9 cellular contexts compared by ENCODE assay signal in genomic region chr7:99693427-99694200, GRCh38. TPM values are rescaled to one million over a fixed set of nuclear protein-coding genes. Genes with fewer than 3 reads are reported as not detected.
DNase-seq lines count a peak whose midpoint lies in the region; ATAC-seq and TF ChIP-seq lines count a peak whose summit lies in the region.
"Had no signal": no experiment of that assay in that cellular context is flagged by ENCODE, and none has a peak within 500 bp of the region (broad histone marks: within the 10 kb centered on the region; RNA-seq: fewer than 3 reads in every experiment).

No MANE protein-coding gene starts in this region.

- H3K36me3 Mint-ChIP-seq in activated CD8-positive, alpha-beta T cell treated with anti-CD3 and anti-CD28 coated beads for 36 hours (ENCODE audit: low read depth), result no peaks in the 10 kb centered on the region
- peaks cover 2% of the 10 kb centered on the region for H3K36me3 Mint-ChIP-seq in activated CD8-positive, alpha-beta T cell treated with anti-CD3 and anti-CD28 coated beads, Interleukin-2, amount 10 ng/mL, durations not matched to agents 7 days and 5 days (ENCODE audit: low read depth)
- H3K36me3 Mint-ChIP-seq in CD14-positive monocyte, result no peaks in the 10 kb centered on the region

- no peak for TF ChIP-seq POLR2A in stomach (IDR thresholded peaks at IDR 0.05)

- TF ChIP-seq EP300 in stomach (IDR thresholded peaks at IDR 0.05), result no peak

- no peak for TF ChIP-seq CTCF in activated CD8-positive, alpha-beta T cell treated with anti-CD3 and anti-CD28 coated beads for 36 hours (IDR thresholded peaks at IDR 0.05)
- TF ChIP-seq CTCF in stomach (IDR thresholded peaks at IDR 0.05), result no peak
- no peak for TF ChIP-seq CTCF in CD14-positive monocyte (IDR thresholded peaks at IDR 0.05)
- TF ChIP-seq CTCF in right atrium auricular region (IDR thresholded peaks at IDR 0.05), result no peak

- POLR2A ChIA-PET in activated CD8-positive, alpha-beta T cell treated with anti-CD3 and anti-CD28 coated beads for 36 hours (lab: Charles Lee), result no interaction called here
- POLR2A ChIA-PET in activated CD8-positive, alpha-beta T cell treated with anti-CD3 and anti-CD28 coated beads, Interleukin-2, amount 10 ng/mL, durations not matched to agents 7 days and 5 days (lab: Charles Lee), result no interaction called here

- H3K4me3 Mint-ChIP-seq in activated CD8-positive, alpha-beta T cell treated with anti-CD3 and anti-CD28 coated beads for 36 hours, result no peak overlapping the region
- H3K4me3 Mint-ChIP-seq in activated CD8-positive, alpha-beta T cell treated with anti-CD3 and anti-CD28 coated beads, Interleukin-2, amount 10 ng/mL, durations not matched to agents 7 days and 5 days, result no peak overlapping the region
- H3K4me3 Mint-ChIP-seq in CD14-positive monocyte, result no peak overlapping the region
- H3K4me3 Mint-ChIP-seq: central memory CD8-positive, alpha-beta T cell had no signal

- 15 to 33% (median 22%) methylated on average over 8 to 9 of the region's 9 CpGs for WGBS in stomach, 5 donors

- H3K4me1 Mint-ChIP-seq in activated CD8-positive, alpha-beta T cell treated with anti-CD3 and anti-CD28 coated beads for 36 hours (ENCODE audit: low read depth), result peaks cover 20% of the 10 kb centered on the region
- no peaks in the 10 kb centered on the region for H3K4me1 Mint-ChIP-seq in activated CD8-positive, alpha-beta T cell treated with anti-CD3 and anti-CD28 coated beads, Interleukin-2, amount 10 ng/mL, durations not matched to agents 7 days and 5 days (ENCODE audit: low read depth)
- H3K4me1 Mint-ChIP-seq in CD14-positive monocyte, result no peaks in the 10 kb centered on the region

- H3K27ac ChIP-seq in stomach, result peak overlapping the region in 4 of 5 donors; percentile 23 to 73 (median 42)
- no peak overlapping the region for H3K27ac ChIP-seq in right atrium auricular region

- DNase-seq in activated CD8-positive, alpha-beta T cell treated with anti-CD3 and anti-CD28 coated beads for 36 hours, result peak; percentile 19
- DNase-seq in activated CD8-positive, alpha-beta T cell treated with anti-CD3 and anti-CD28 coated beads, Interleukin-2, amount 10 ng/mL, durations not matched to agents 7 days and 5 days, result no peak
- DNase-seq in NT2/D1 (ENCODE audit: low read depth, low spot score) (peak; percentile 75), iPS-NIHi11 (ENCODE audit: low spot score) (peak; percentile 21), stomach (peak; percentile 66), CD14-positive monocyte (ENCODE audit: low spot score) (no peak), right atrium auricular region (ENCODE audit: low spot score) (no peak)

- no peak overlapping the region for H3K4me3 ChIP-seq in NT2/D1 (ENCODE audit: insufficient read length, low read depth)
- H3K4me3 ChIP-seq in stomach, result no peak overlapping the region
- H3K4me3 ChIP-seq in right atrium auricular region, result no peak overlapping the region

- intact Hi-C loops in activated CD8-positive, alpha-beta T cell treated with anti-CD3 and anti-CD28 coated beads for 36 hours (cut with micrococcal nuclease), result no loop called here
- intact Hi-C loops in stomach (cut with DNase I; ENCODE audit: low total_unique reads), result no loop called here
- intact Hi-C loops in CD14-positive monocyte (cut with micrococcal nuclease), result loop anchor here in 1 of 2 donors (5.0 kb wide), 1 partner anchor 79 kb away; no protein-coding TSS in a partner anchor

- no peak overlapping the region for H3K27ac Mint-ChIP-seq in activated CD8-positive, alpha-beta T cell treated with anti-CD3 and anti-CD28 coated beads for 36 hours
- H3K27ac Mint-ChIP-seq in activated CD8-positive, alpha-beta T cell treated with anti-CD3 and anti-CD28 coated beads, Interleukin-2, amount 10 ng/mL, durations not matched to agents 7 days and 5 days, result no peak overlapping the region
- no peak overlapping the region for H3K27ac Mint-ChIP-seq in CD14-positive monocyte

- no peak for ATAC-seq in activated CD8-positive, alpha-beta T cell treated with anti-CD3 and anti-CD28 coated beads for 36 hours
- ATAC-seq in activated CD8-positive, alpha-beta T cell treated with anti-CD3 and anti-CD28 coated beads, Interleukin-2, amount 10 ng/mL, durations not matched to agents 7 days and 5 days, result no peak
- no peak for ATAC-seq in GM19397 (IDR thresholded peaks at IDR 0.05; ENCODE audit: unreplicated experiment)

- H3K9me3 Mint-ChIP-seq in activated CD8-positive, alpha-beta T cell treated with anti-CD3 and anti-CD28 coated beads for 36 hours, result peaks cover 8% of the 10 kb centered on the region
- H3K9me3 Mint-ChIP-seq in activated CD8-positive, alpha-beta T cell treated with anti-CD3 and anti-CD28 coated beads, Interleukin-2, amount 10 ng/mL, durations not matched to agents 7 days and 5 days (ENCODE audit: insufficient read depth), result no peaks in the 10 kb centered on the region
- H3K9me3 Mint-ChIP-seq in CD14-positive monocyte, result peaks cover 5 to 16% (median 8%) of the 10 kb centered on the region in 7 donors
- H3K9me3 Mint-ChIP-seq: central memory CD8-positive, alpha-beta T cell had no signal

- H3K27me3 ChIP-seq in NT2/D1 (ENCODE audit: insufficient read depth, insufficient read length) (no peaks in the 10 kb centered on the region), stomach (no peaks in the 10 kb centered on the region), right atrium auricular region (no peaks in the 10 kb centered on the region)

- no peak overlapping the region for H3K9ac ChIP-seq in NT2/D1 (ENCODE audit: insufficient read length, low read depth)

- H3K9me3 ChIP-seq in NT2/D1 (ENCODE audit: insufficient read depth, low read length) (no peaks in the 10 kb centered on the region), stomach (peaks cover 0 to 4% (median 0%) of the 10 kb centered on the region in 4 donors), right atrium auricular region (no peaks in the 10 kb centered on the region)

- CTCF ChIA-PET in activated CD8-positive, alpha-beta T cell treated with anti-CD3 and anti-CD28 coated beads for 36 hours (lab: Charles Lee), result no interaction called here
- CTCF ChIA-PET in activated CD8-positive, alpha-beta T cell treated with anti-CD3 and anti-CD28 coated beads, Interleukin-2, amount 10 ng/mL, durations not matched to agents 7 days and 5 days (lab: Charles Lee), result interaction anchor here (1.5 kb wide), 1 partner anchor 12 kb away, joined by 3 read pairs; no protein-coding TSS in a partner anchor

- H3K27me3 Mint-ChIP-seq in activated CD8-positive, alpha-beta T cell treated with anti-CD3 and anti-CD28 coated beads for 36 hours, result no peaks in the 10 kb centered on the region
- no peaks in the 10 kb centered on the region for H3K27me3 Mint-ChIP-seq in activated CD8-positive, alpha-beta T cell treated with anti-CD3 and anti-CD28 coated beads, Interleukin-2, amount 10 ng/mL, durations not matched to agents 7 days and 5 days (ENCODE audit: low read depth)
- peaks cover 0 to 5% (median 0%) of the 10 kb centered on the region in 3 donors for H3K27me3 Mint-ChIP-seq in CD14-positive monocyte (ENCODE audit: low read depth in 3 of 3)
- H3K27me3 Mint-ChIP-seq: central memory CD8-positive, alpha-beta T cell had no signal

- no peaks in the 10 kb centered on the region for H3K36me3 ChIP-seq in NT2/D1 (ENCODE audit: insufficient read depth, insufficient read length, low read length)
- no peaks in the 10 kb centered on the region for H3K36me3 ChIP-seq in stomach
- H3K36me3 ChIP-seq in right atrium auricular region, result no peaks in the 10 kb centered on the region

- H3K4me1 ChIP-seq in NT2/D1 (ENCODE audit: insufficient read depth, insufficient read length), result no peaks in the 10 kb centered on the region
- H3K4me1 ChIP-seq in stomach, result peaks cover 8 to 17% (median 10%) of the 10 kb centered on the region in 4 donors
- H3K4me1 ChIP-seq in right atrium auricular region, result no peaks in the 10 kb centered on the region

RNA-seq across cellular contexts. Expression of gene CYP3A5, which starts 13.8 kb away (rescaled TPM):
- not detected for total RNA-seq in activated CD8-positive, alpha-beta T cell treated with anti-CD3 and anti-CD28 coated beads for 36 hours
- total RNA-seq in activated CD8-positive, alpha-beta T cell treated with anti-CD3 and anti-CD28 coated beads, Interleukin-2, amount 10 ng/mL, durations not matched to agents 7 days and 5 days, result not detected
- total RNA-seq in stomach (100 to 1,000 TPM in 4 of 5 donors, 10 to 100 TPM in 1; 45.2 to 538 (median 423) TPM), right atrium auricular region (1 to 10 TPM in 1 of 2 donors, under 1 TPM in 1; 0.59 to 1.2 TPM)
- polyA plus RNA-seq in stomach (10 to 100 TPM; 26.3 to 81.7 (median 44.5) TPM), CD14-positive monocyte (under 1 TPM in 1 of 2 donors, not detected in 1; 0.05 TPM)

RNA-seq across cellular contexts. Expression of gene CYP3A7, which starts 41.4 kb away (rescaled TPM):
- not detected for total RNA-seq in activated CD8-positive, alpha-beta T cell treated with anti-CD3 and anti-CD28 coated beads for 36 hours
- not detected for total RNA-seq in activated CD8-positive, alpha-beta T cell treated with anti-CD3 and anti-CD28 coated beads, Interleukin-2, amount 10 ng/mL, durations not matched to agents 7 days and 5 days
- total RNA-seq in stomach (not detected), right atrium auricular region (1 to 10 TPM in 1 of 2 donors, under 1 TPM in 1; 0.82 to 2.0 TPM)
- polyA plus RNA-seq in stomach (not detected), CD14-positive monocyte (not detected)

Comparison
In these comparisons a context has a peak if more than half of its experiments do, and no peak if none do; other contexts are left out.
1. DNase-seq: peak in activated CD8-positive, alpha-beta T cell treated with anti-CD3 and anti-CD28 coated beads for 36 hours (single experiment), NT2/D1 (single experiment), iPS-NIHi11 (single experiment) and stomach (single experiment); none in activated CD8-positive, alpha-beta T cell treated with anti-CD3 and anti-CD28 coated beads, Interleukin-2, amount 10 ng/mL, durations not matched to agents 7 days and 5 days (single experiment), CD14-positive monocyte (single experiment) and right atrium auricular region (single experiment).
2. H3K27ac ChIP-seq: peak in stomach (4 of 5); none in right atrium auricular region (0 of 2).
3. RNA of gene CYP3A5, which starts 13.8 kb away (total RNA-seq): 45.2 to 538 TPM in stomach; 0.59 to 1.2 TPM in right atrium auricular region, not detected in activated CD8-positive, alpha-beta T cell treated with anti-CD3 and anti-CD28 coated beads for 36 hours and not detected in activated CD8-positive, alpha-beta T cell treated with anti-CD3 and anti-CD28 coated beads, Interleukin-2, amount 10 ng/mL, durations not matched to agents 7 days and 5 days; every median in the first group is over 10 times any median in the second.